Comparison of ENCODE assay signal across 32 cellular contexts in the genomic region with DNA sequence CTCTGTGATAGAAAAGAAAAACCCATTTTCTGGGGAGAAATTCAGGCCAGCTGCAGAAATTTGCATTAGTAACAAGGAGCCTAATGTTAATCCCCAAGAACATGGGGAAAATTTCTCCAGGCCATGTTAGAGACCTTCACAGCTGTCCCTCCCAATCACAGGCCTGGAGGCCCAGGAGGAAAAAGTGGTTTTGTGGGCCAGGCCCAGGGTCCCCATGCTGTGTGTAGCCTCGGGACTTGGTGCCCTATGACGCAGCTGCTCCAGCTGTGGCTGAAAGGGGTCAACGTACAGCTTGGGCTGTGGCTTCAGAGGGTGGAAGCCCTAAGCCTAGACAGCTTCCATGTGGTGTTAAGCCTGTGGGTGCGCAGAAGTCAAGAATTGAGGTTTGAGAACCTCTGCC. TPM values are rescaled to one million over a fixed set of nuclear protein-coding genes. Genes with fewer than 3 reads are reported as not detected.
"Had no signal": no experiment of that assay in that cellular context is flagged by ENCODE, and none has a peak within 500 bp of the region (broad histone marks: within the 10 kb centered on the region; RNA-seq: fewer than 3 reads in every experiment).

No MANE protein-coding gene starts in this region.

- H3K4me3 ChIP-seq: ascending aorta, cardiac muscle cell had no signal

- H3K27ac ChIP-seq: ascending aorta, cardiac muscle cell, VCaP had no signal

- DNase-seq: activated B cell treated with CpG ODN at 0.5 μM for 24 hours; activated CD4-positive, alpha-beta memory T cell treated with anti-CD3 and anti-CD28 coated beads, Interleukin-2, amount 10 ng/mL, durations not matched to agents 7 days and 5 days; activated CD4-positive, alpha-beta T cell treated with anti-CD3 and anti-CD28 coated beads for 48 hours; activated CD4-positive, alpha-beta T cell treated with anti-CD3 and anti-CD28 coated beads, Interleukin-2, amount 10 ng/mL, durations not matched to agents 7 days and 5 days; activated CD4-positive, alpha-beta T cell treated with anti-CD3 and anti-CD28 coated beads, Interleukin-2, amount 50 U/mL, for 48 hours; activated CD4-positive, CD25-positive, alpha-beta regulatory T cell treated with anti-CD3 and anti-CD28 coated beads, Interleukin-2, amount 50 U/mL, for 72 hours; activated CD8-positive, alpha-beta memory T cell treated with anti-CD3 and anti-CD28 coated beads for 24 hours; activated CD8-positive, alpha-beta memory T cell treated with anti-CD3 and anti-CD28 coated beads, Interleukin-2, amount 10 ng/mL, durations not matched to agents 7 days and 5 days; activated CD8-positive, alpha-beta memory T cell treated with anti-CD3 and anti-CD28 coated beads, Interleukin-2, amount 50 U/mL, for 48 hours; activated CD8-positive, alpha-beta T cell treated with anti-CD3 and anti-CD28 coated beads, Interleukin-2, amount 10 ng/mL, durations not matched to agents 7 days and 5 days; activated effector memory CD4-positive, alpha-beta T cell treated with Interleukin-2 at 50 U/mL for 16 hours; activated gamma-delta T cell; activated naive CD4-positive, alpha-beta T cell treated with anti-CD3 and anti-CD28 coated beads, Interleukin-2, amount 10 ng/mL, durations not matched to agents 7 days and 5 days; activated naive CD4-positive, alpha-beta T cell treated with Interleukin-2 at 50 U/mL for 16 hours; activated naive CD8-positive, alpha-beta T cell treated with anti-CD3 and anti-CD28 coated beads, Interleukin-2, amount 10 ng/mL, durations not matched to agents 7 days and 5 days; activated naive CD8-positive, alpha-beta T cell treated with anti-CD3 and anti-CD28 coated beads, Interleukin-2, amount 50 U/mL, for 24 hours; activated T-cell treated with anti-CD3 and anti-CD28 coated beads, Interleukin-2, amount 50 U/mL, for 24 hours; activated T-cell treated with anti-CD3 and anti-CD28 coated beads, Interleukin-2, amount 50 U/mL, for 48 hours; amygdala; anterior cingulate cortex; caudate nucleus; cerebellar nuclear complex; T-helper 17 cell; T-helper 9 cell had no signal

- H3K9me3 ChIP-seq: ascending aorta had no signal

- H3K27me3 ChIP-seq: ascending aorta, cardiac muscle cell had no signal

- H3K4me1 ChIP-seq: ascending aorta had no signal

- ATAC-seq: activated CD8-positive, alpha-beta memory T cell treated with anti-CD3 and anti-CD28 coated beads, Interleukin-2, amount 10 ng/mL, durations not matched to agents 7 days and 5 days; activated CD8-positive, alpha-beta T cell treated with anti-CD3 and anti-CD28 coated beads, Interleukin-2, amount 10 ng/mL, durations not matched to agents 7 days and 5 days; activated naive CD8-positive, alpha-beta T cell treated with anti-CD3 and anti-CD28 coated beads, Interleukin-2, amount 50 U/mL, for 24 hours; T-helper 17 cell had no signal

- H3K36me3 ChIP-seq: ascending aorta, cardiac muscle cell had no signal

- FAIRE-seq: bronchial epithelial cell, TTC549 had no signal

RNA-seq across cellular contexts. Expression of gene C7, which starts 27.0 kb away (rescaled TPM):
- total RNA-seq: activated B cell treated with CpG ODN at 0.5 μM for 24 hours; activated CD4-positive, alpha-beta memory T cell treated with anti-CD3 and anti-CD28 coated beads, Interleukin-2, amount 10 ng/mL, durations not matched to agents 7 days and 5 days; activated CD4-positive, alpha-beta T cell treated with anti-CD3 and anti-CD28 coated beads, Interleukin-2, amount 10 ng/mL, durations not matched to agents 7 days and 5 days; activated CD8-positive, alpha-beta memory T cell treated with anti-CD3 and anti-CD28 coated beads, Interleukin-2, amount 10 ng/mL, durations not matched to agents 7 days and 5 days; activated CD8-positive, alpha-beta T cell treated with anti-CD3 and anti-CD28 coated beads, Interleukin-2, amount 10 ng/mL, durations not matched to agents 7 days and 5 days; activated naive CD8-positive, alpha-beta T cell treated with anti-CD3 and anti-CD28 coated beads, Interleukin-2, amount 10 ng/mL, durations not matched to agents 7 days and 5 days; activated T-helper 2 cell treated with anti-CD3 and anti-CD28 coated beads, Interferon-gamma antibody, Interleukin-2, Interleukin-4, amounts not matched to agents 10 μg/mL and 5 μg/mL and 100 μg/mL, durations not matched to agents 14 hours and 24 hours and 36 hours; chondrocyte; T-helper 1 cell treated with Interleukin-12 subunit alpha and Interleukin-12 subunit beta and Interleukin-4 antibody, amounts not matched to agents 30 ng/mL and 1 ng/mL, for 36 hours; T-helper 17 cell had no signal
